Comparison of ENCODE assay signal across 1 cellular context in genomic region chr17:20997711-20998570, GRCh38.
TF ChIP-seq lines count a peak whose summit lies in the region.

No MANE protein-coding gene starts in this region.

TF ChIP-seq in HEK293, 187 proteins besides CTCF, POLR2A, EP300 and RAD21 (continued from another document):
- TF ChIP-seq ZBTB20 (tag by site-specific recombination; IDR thresholded peaks at IDR 0.05) (0 out of 2 replicates have a peak, but pooled peaks have one; percentile 24), ZBTB8A (tag by site-specific recombination; IDR thresholded peaks at IDR 0.05) (no peak), GLIS1 (tag by site-specific recombination; IDR thresholded peaks at IDR 0.05) (no peak), ZNF791 (tag by site-specific recombination; IDR thresholded peaks at IDR 0.05) (no peak), ZFP69B (tag by site-specific recombination; IDR thresholded peaks at IDR 0.05) (peak; percentile 86), ZBTB26 (tag by site-specific recombination; optimal IDR thresholded peaks at IDR 0.05) (no peak), KLF7 (tag by site-specific recombination; IDR thresholded peaks at IDR 0.05; ENCODE audit: borderline replicate concordance) (no peak), ZNF16 (tag by site-specific recombination; IDR thresholded peaks at IDR 0.05; ENCODE audit: low read depth) (no peak), INSM2 (tag by site-specific recombination; IDR thresholded peaks at IDR 0.05) (no peak), ELK4 (IDR thresholded peaks at IDR 0.05; ENCODE audit: borderline replicate concordance, low read depth, low read length) (no peak), ZSCAN23 (tag by site-specific recombination; IDR thresholded peaks at IDR 0.05) (no peak), ZNF664 (tag by site-specific recombination; IDR thresholded peaks at IDR 0.05) (no peak), ZNF302 (tag by site-specific recombination; IDR thresholded peaks at IDR 0.05; ENCODE audit: low read depth) (no peak), ZFP41 (tag by site-specific recombination; IDR thresholded peaks at IDR 0.05; ENCODE audit: borderline replicate concordance) (no peak), ZFP37 (tag by site-specific recombination; IDR thresholded peaks at IDR 0.05) (0 out of 2 replicates have a peak, but pooled peaks have one; percentile 19), ZNF677 (tag by site-specific recombination; IDR thresholded peaks at IDR 0.05) (no peak), ZBTB7A (tag by site-specific recombination; IDR thresholded peaks at IDR 0.05; ENCODE audit: low read depth) (no peak), ZNF175 (tag by site-specific recombination; IDR thresholded peaks at IDR 0.05) (no peak), ZNF2 (tag by site-specific recombination; IDR thresholded peaks at IDR 0.05) (no peak), KLF10 (tag by site-specific recombination; IDR thresholded peaks at IDR 0.05) (no peak), MYNN (tag by site-specific recombination; IDR thresholded peaks at IDR 0.05; ENCODE audit: borderline replicate concordance) (no peak), TCF7L2 (IDR thresholded peaks at IDR 0.05; ENCODE audit: borderline replicate concordance, low read depth, low read length) (no peak), SCRT1 (tag by site-specific recombination; IDR thresholded peaks at IDR 0.05; ENCODE audit: borderline replicate concordance) (no peak), ZNF529 (tag by site-specific recombination; IDR thresholded peaks at IDR 0.05; ENCODE audit: insufficient replicate concordance) (no peak), IKZF3 (tag by site-specific recombination; IDR thresholded peaks at IDR 0.05) (peak; percentile 24; the same call in 1 of the 2 replicates), ZNF654 (tag by site-specific recombination; IDR thresholded peaks at IDR 0.05; ENCODE audit: low read depth) (peak; percentile 63), ZNF324 (tag by site-specific recombination; IDR thresholded peaks at IDR 0.05) (no peak), ZNF423 (tag by site-specific recombination; IDR thresholded peaks at IDR 0.05) (no peak), ZNF140 (tag by site-specific recombination; IDR thresholded peaks at IDR 0.05) (no peak), ZNF214 (tag by site-specific recombination; IDR thresholded peaks at IDR 0.05; ENCODE audit: borderline replicate concordance) (no peak), ZXDB (tag by site-specific recombination; IDR thresholded peaks at IDR 0.05) (no peak), ZNF146 (tag by site-specific recombination; IDR thresholded peaks at IDR 0.05) (no peak), ZNF777 (tag by site-specific recombination; IDR thresholded peaks at IDR 0.05; ENCODE audit: borderline replicate concordance) (no peak), ATF2 (tag by site-specific recombination; IDR thresholded peaks at IDR 0.05; ENCODE audit: low read depth) (no peak), ZNF202 (tag by site-specific recombination; IDR thresholded peaks at IDR 0.05; ENCODE audit: borderline replicate concordance) (no peak), ZIC2 (tag by site-specific recombination; IDR thresholded peaks at IDR 0.05) (peak; percentile 99), SETDB1 (IDR thresholded peaks at IDR 0.05; ENCODE audit: insufficient read length, low read length) (no peak), ZNF776 (tag by site-specific recombination; IDR thresholded peaks at IDR 0.05; ENCODE audit: borderline replicate concordance) (no peak), KLF1 (tag by site-specific recombination; IDR thresholded peaks at IDR 0.05) (no peak), ZEB2 (tag by site-specific recombination; IDR thresholded peaks at IDR 0.05) (0 out of 2 replicates have a peak, but pooled peaks have one; percentile 16), ZNF701 (tag by site-specific recombination; IDR thresholded peaks at IDR 0.05) (no peak), ZNF155 (tag by site-specific recombination; IDR thresholded peaks at IDR 0.05) (no peak), ZNF433 (tag by site-specific recombination; IDR thresholded peaks at IDR 0.05; ENCODE audit: low read depth) (no peak), ZNF248 (tag by site-specific recombination; IDR thresholded peaks at IDR 0.05) (no peak), ZBTB48 (tag by site-specific recombination; IDR thresholded peaks at IDR 0.05) (peak; percentile 69), ZNF488 (tag by site-specific recombination; IDR thresholded peaks at IDR 0.05) (no peak)
